Comparison of ENCODE assay signal across 23 cellular contexts in genomic region chr3:113885050-113885449, GRCh38. TPM values are rescaled to one million over a fixed set of nuclear protein-coding genes. Genes with fewer than 3 reads are reported as not detected.
DNase-seq lines count a peak whose midpoint lies in the region; ATAC-seq, FAIRE-seq and TF ChIP-seq lines count a peak whose summit lies in the region.
"Had no signal": no experiment of that assay in that cellular context is flagged by ENCODE, and none has a peak within 500 bp of the region (broad histone marks: within the 10 kb centered on the region; RNA-seq: fewer than 3 reads in every experiment).

No MANE protein-coding gene starts in this region.

- no peak for FAIRE-seq in kidney (lab: Jason Lieb, UNC)
- FAIRE-seq: A204.1, G401.6, GM12878, GM19239, H54 had no signal

- intact Hi-C loops in kidney (cut with DNase I), result no loop called here
- intact Hi-C loops in testis (cut with DNase I; ENCODE audit: low total_unique reads), result no loop called here

- no peak overlapping the region for H3K27ac Mint-ChIP-seq in stimulated activated naive CD8-positive, alpha-beta T cell treated with anti-CD3 and anti-CD28 coated beads, Interleukin-15, amount 100 ng/mL, for 72 hours
- no peak overlapping the region for H3K27ac Mint-ChIP-seq in endothelial cell (ENCODE audit: unreplicated experiment)
- H3K27ac Mint-ChIP-seq: B cell; CD4-positive, CD25-positive, alpha-beta regulatory T cell; CD8-positive, alpha-beta T cell had no signal

- DNase-seq in stimulated activated naive CD8-positive, alpha-beta T cell treated with anti-CD3 and anti-CD28 coated beads, Interleukin-15, amount 100 ng/mL, for 72 hours, result no peak
- DNase-seq in stimulated activated naive CD8-positive, alpha-beta T cell treated with anti-CD3 and anti-CD28 coated beads, Interleukin-15, Interleukin-2, amounts not matched to agents 100 U/mL and 50 U/mL, for 24 hours, result no peak
- DNase-seq in kidney, result peak; percentile 61
- no peak for DNase-seq in testis
- no peak for DNase-seq in stimulated activated CD4-positive, alpha-beta T cell treated with anti-CD3 and anti-CD28 coated beads, Interleukin-1b, Interleukin-23, amount 100 ng/mL, for 48 hours
- DNase-seq in endothelial cell (ENCODE audit: low spot score), result no peak
- no peak for DNase-seq in osteoblast (ENCODE audit: insufficient read length, low spot score, missing footprints)
- DNase-seq: Caco-2; CD4-positive, CD25-positive, alpha-beta regulatory T cell; CD8-positive, alpha-beta T cell; DMS153; DND-41; GOT3; HCEC 1CT had no signal

- H3K4me3 Mint-ChIP-seq in stimulated activated naive CD8-positive, alpha-beta T cell treated with anti-CD3 and anti-CD28 coated beads, Interleukin-15, amount 100 ng/mL, for 72 hours, result no peak overlapping the region
- no peak overlapping the region for H3K4me3 Mint-ChIP-seq in endothelial cell (ENCODE audit: unreplicated experiment)
- H3K4me3 Mint-ChIP-seq: B cell; CD4-positive, CD25-positive, alpha-beta regulatory T cell; CD8-positive, alpha-beta T cell had no signal

- H3K79me2 ChIP-seq in osteoblast (ENCODE audit: insufficient read depth, low read length), result no peaks in the 10 kb centered on the region

- H3K4me3 ChIP-seq in kidney (ENCODE audit: low read length in 2 of 2), result no peak overlapping the region
- peak overlapping the region; percentile 29 to 31 for H3K4me3 ChIP-seq in testis
- no peak overlapping the region for H3K4me3 ChIP-seq in osteoblast (ENCODE audit: insufficient read depth, low read length)
- H3K4me3 ChIP-seq: BLaER1, GM12878 had no signal

- H3K9ac ChIP-seq in kidney (ENCODE audit: low read length in 2 of 2), result no peak overlapping the region
- H3K9ac ChIP-seq: BLaER1 had no signal

- no peak for TF ChIP-seq CTCF in kidney (IDR thresholded peaks at IDR 0.05; ENCODE audit: borderline replicate concordance, extremely low read depth, insufficient read depth)
- no peak for TF ChIP-seq CTCF in testis (IDR thresholded peaks at IDR 0.05)
- TF ChIP-seq CTCF in endothelial cell (IDR thresholded peaks at IDR 0.05; ENCODE audit: unreplicated experiment), result no peak
- no peak for TF ChIP-seq CTCF in osteoblast (IDR thresholded peaks at IDR 0.05; ENCODE audit: extremely low read depth, low read depth, low read length)

- no peaks in the 10 kb centered on the region for H3K4me1 Mint-ChIP-seq in stimulated activated naive CD8-positive, alpha-beta T cell treated with anti-CD3 and anti-CD28 coated beads, Interleukin-15, amount 100 ng/mL, for 72 hours
- H3K4me1 Mint-ChIP-seq in endothelial cell (ENCODE audit: unreplicated experiment), result no peaks in the 10 kb centered on the region
- H3K4me1 Mint-ChIP-seq: B cell; CD4-positive, CD25-positive, alpha-beta regulatory T cell had no signal

- no peaks in the 10 kb centered on the region for H3K9me3 Mint-ChIP-seq in stimulated activated naive CD8-positive, alpha-beta T cell treated with anti-CD3 and anti-CD28 coated beads, Interleukin-15, amount 100 ng/mL, for 72 hours
- H3K9me3 Mint-ChIP-seq in endothelial cell (ENCODE audit: unreplicated experiment), result no peaks in the 10 kb centered on the region
- H3K9me3 Mint-ChIP-seq: CD8-positive, alpha-beta T cell had no signal

- H2AFZ ChIP-seq in osteoblast (ENCODE audit: low read length), result no peak overlapping the region

- H3K9me3 ChIP-seq in kidney (ENCODE audit: control insufficient read depth in 1 of 2, low read length in 2 of 2), result no peaks in the 10 kb centered on the region
- no peaks in the 10 kb centered on the region for H3K9me3 ChIP-seq in testis
- no peaks in the 10 kb centered on the region for H3K9me3 ChIP-seq in osteoblast (ENCODE audit: low read depth, low read length)
- H3K9me3 ChIP-seq: Caco-2 had no signal

- TF ChIP-seq POLR2A in testis (IDR thresholded peaks at IDR 0.05), result no peak

- H3K36me3 ChIP-seq in kidney (ENCODE audit: control insufficient read depth in 1 of 2, insufficient read depth in 2 of 2, low read length in 2 of 2) (no peaks in the 10 kb centered on the region), testis (ENCODE audit: low read depth, missing control alignments) (no peaks in the 10 kb centered on the region), osteoblast (ENCODE audit: insufficient read depth, low read length) (no peaks in the 10 kb centered on the region)
- H3K36me3 ChIP-seq: BLaER1 had no signal

- H3K4me1 ChIP-seq in kidney (ENCODE audit: control insufficient read depth in 1 of 2, insufficient read depth in 1 of 2, low read depth in 1 of 2, low read length in 2 of 2) (peaks cover 0 to under 1% of the 10 kb centered on the region in 2 donors), testis (no peaks in the 10 kb centered on the region), osteoblast (ENCODE audit: insufficient read depth, low read length) (no peaks in the 10 kb centered on the region)
- H3K4me1 ChIP-seq: BLaER1, Caco-2 had no signal

- H3K4me2 ChIP-seq in osteoblast (ENCODE audit: insufficient read depth, low read length), result no peak overlapping the region
- H3K4me2 ChIP-seq: BLaER1 had no signal

- no peaks in the 10 kb centered on the region for H3K27me3 Mint-ChIP-seq in stimulated activated naive CD8-positive, alpha-beta T cell treated with anti-CD3 and anti-CD28 coated beads, Interleukin-15, amount 100 ng/mL, for 72 hours
- H3K27me3 Mint-ChIP-seq in endothelial cell (ENCODE audit: unreplicated experiment), result peaks cover 1% of the 10 kb centered on the region
- H3K27me3 Mint-ChIP-seq: B cell had no signal

- peaks cover 20% of the 10 kb centered on the region for H3K36me3 Mint-ChIP-seq in endothelial cell (ENCODE audit: low read depth, unreplicated experiment)
- H3K36me3 Mint-ChIP-seq: CD4-positive, CD25-positive, alpha-beta regulatory T cell; CD8-positive, alpha-beta T cell had no signal

- no peaks in the 10 kb centered on the region for H3K27me3 ChIP-seq in testis
- H3K27me3 ChIP-seq in osteoblast (ENCODE audit: insufficient read depth, low read length), result no peaks in the 10 kb centered on the region
- H3K27me3 ChIP-seq: BLaER1 had no signal

- no peaks in the 10 kb centered on the region for H4K20me1 ChIP-seq in osteoblast (ENCODE audit: insufficient read depth, low read length)
- H4K20me1 ChIP-seq: BLaER1 had no signal

- 80 to 82% methylated on average over 26 to 27 of the region's 30 CpGs for WGBS in testis, 2 donors

- no peak overlapping the region for H3K27ac ChIP-seq in kidney (ENCODE audit: low read depth in 2 of 2, low read length in 2 of 2)
- no peak overlapping the region for H3K27ac ChIP-seq in testis
- H3K27ac ChIP-seq in osteoblast (ENCODE audit: low read depth, low read length), result no peak overlapping the region
- H3K27ac ChIP-seq: 22Rv1, BLaER1, C4-2B had no signal

- ATAC-seq in stimulated activated naive CD8-positive, alpha-beta T cell treated with anti-CD3 and anti-CD28 coated beads, Interleukin-15, amount 100 ng/mL, for 72 hours, result peak; percentile 39
- ATAC-seq in stimulated activated naive CD8-positive, alpha-beta T cell treated with anti-CD3 and anti-CD28 coated beads, Interleukin-15, Interleukin-2, amounts not matched to agents 100 U/mL and 50 U/mL, for 24 hours, result no peak
- ATAC-seq: CD8-positive, alpha-beta T cell; GM12878 had no signal

RNA-seq across cellular contexts. Expression of gene GRAMD1C, which starts 46.5 kb away (rescaled TPM):
- total RNA-seq in kidney (21.0 TPM), testis (10 to 100 TPM; 24.1 to 24.3 TPM), endothelial cell (ENCODE audit: unreplicated experiment) (21.7 TPM), osteoblast (1.2 and 2.2 TPM in 2 replicates)
- polyA plus RNA-seq in kidney (ENCODE audit: insufficient read depth, low read depth, low replicate concordance) (21.0 TPM), testis (ENCODE audit: insufficient read depth, low read depth, low replicate concordance) (45.5 TPM)

Comparison
In these comparisons a context has a peak if more than half of its experiments do, and no peak if none do; other contexts are left out.
1. H3K4me3 ChIP-seq: peak in testis (2 of 2); none in kidney (0 of 2) and osteoblast (single experiment).